ENCODE assay signal across 20 cellular contexts in the genomic region with DNA sequence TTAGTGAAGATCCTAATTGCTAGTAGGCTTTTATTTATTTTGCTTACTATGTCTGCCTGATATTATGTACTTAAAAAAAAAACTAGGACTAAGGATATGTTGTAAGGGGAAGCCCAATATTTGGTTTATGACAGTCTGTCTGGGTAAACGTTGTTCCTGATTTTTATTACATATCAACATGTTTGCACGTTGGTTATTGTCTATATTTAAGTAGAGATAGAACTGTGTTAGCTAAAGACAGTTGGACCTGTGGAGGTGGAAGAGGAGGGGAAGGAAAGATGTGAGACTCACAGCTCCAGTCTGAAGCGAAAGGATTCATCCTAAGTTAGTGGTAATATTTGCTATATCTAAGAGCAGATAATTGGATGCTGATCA.
A peak's percentile ranks its signal among the peaks of the same experiment; 100 is the strongest.
DNase-seq lines count a peak whose midpoint lies in the region; ATAC-seq, FAIRE-seq and TF ChIP-seq lines count a peak whose summit lies in the region.
"Had no signal": no experiment of that assay in that cellular context is flagged by ENCODE, and none has a peak within 500 bp of the region (broad histone marks: within the 10 kb centered on the region; RNA-seq: fewer than 3 reads in every experiment).

No MANE protein-coding gene starts in this region.

- H4K20me1 ChIP-seq in astrocyte (ENCODE audit: insufficient read depth, low read length): no peaks in the 10 kb centered on the region

- H3K27ac ChIP-seq in CD8-positive, alpha-beta T cell (ENCODE audit: low read depth, low read length): no peak overlapping the region
- H3K27ac ChIP-seq in astrocyte (ENCODE audit: low read depth, low read length) (no peak overlapping the region), prostate gland (no peak overlapping the region)
- H3K27ac ChIP-seq: BLaER1, pancreas, spleen, testis had no signal

- H3K36me3 Mint-ChIP-seq in CD8-positive, alpha-beta T cell: peaks cover 75% of the 10 kb centered on the region
- H3K36me3 Mint-ChIP-seq in astrocyte (ENCODE audit: low read depth, unreplicated experiment): peaks cover 4% of the 10 kb centered on the region

- no peaks in the 10 kb centered on the region for H3K27me3 Mint-ChIP-seq in CD8-positive, alpha-beta T cell (ENCODE audit: low read depth)
- no peaks in the 10 kb centered on the region for H3K27me3 Mint-ChIP-seq in astrocyte (ENCODE audit: low read depth, unreplicated experiment)

- H2AFZ ChIP-seq in astrocyte (ENCODE audit: low read depth, low read length): no peak overlapping the region

- CTCF ChIA-PET in CD8-positive, alpha-beta T cell (lab: Charles Lee): interaction anchor here (1.2 kb wide), 1 partner anchor 18 kb away, joined by 3 read pairs; no protein-coding TSS in a partner anchor
- CTCF ChIA-PET in GM10248 (lab: Yijun Ruan, JAX): interaction anchor here (1.4 kb wide), 1 partner anchor 15 kb away, joined by 3 read pairs; no protein-coding TSS in a partner anchor

- no peak overlapping the region for H3K4me3 ChIP-seq in CD8-positive, alpha-beta T cell (ENCODE audit: low read depth, low read length)
- H3K4me3 ChIP-seq in astrocyte (ENCODE audit: insufficient read depth, low read depth, low read length) (no peak overlapping the region), prostate gland (no peak overlapping the region)
- H3K4me3 ChIP-seq: BLaER1, pancreas, spleen, testis had no signal

- TF ChIP-seq POLR2A in prostate gland (IDR thresholded peaks at IDR 0.05): no peak

- no peak for TF ChIP-seq CTCF in CD8-positive, alpha-beta T cell (IDR thresholded peaks at IDR 0.05)
- TF ChIP-seq CTCF in astrocyte (IDR thresholded peaks at IDR 0.05; ENCODE audit: insufficient read depth, low read depth, low read length) (no peak), prostate gland (IDR thresholded peaks at IDR 0.05) (no peak), GM10248 (IDR thresholded peaks at IDR 0.05; ENCODE audit: control extremely low read depth, extremely low read depth, low read depth, missing control alignments) (no peak)

- H3K9me3 ChIP-seq in CD8-positive, alpha-beta T cell (ENCODE audit: low read length): no peaks in the 10 kb centered on the region
- H3K9me3 ChIP-seq in astrocyte (ENCODE audit: insufficient read depth, low read depth, low read length) (no peaks in the 10 kb centered on the region), prostate gland (no peaks in the 10 kb centered on the region)
- H3K9me3 ChIP-seq: pancreas, testis had no signal

- H3K4me3 Mint-ChIP-seq in CD8-positive, alpha-beta T cell: no peak overlapping the region
- no peak overlapping the region for H3K4me3 Mint-ChIP-seq in astrocyte (ENCODE audit: unreplicated experiment)

- H3K4me1 Mint-ChIP-seq in CD8-positive, alpha-beta T cell (ENCODE audit: low read depth): peaks cover 47% of the 10 kb centered on the region
- H3K4me1 Mint-ChIP-seq in astrocyte (ENCODE audit: low read depth, unreplicated experiment): peaks cover 16% of the 10 kb centered on the region

- 35% methylated on average over 3 of the region's 3 CpGs for WGBS in prostate gland

- H3K9ac ChIP-seq in astrocyte (ENCODE audit: low read length): no peak overlapping the region
- H3K9ac ChIP-seq: BLaER1 had no signal

- POLR2A ChIA-PET in CD8-positive, alpha-beta T cell (lab: Charles Lee): no interaction called here
- POLR2A ChIA-PET in GM10248 (lab: Yijun Ruan, JAX): no interaction called here

- no peaks in the 10 kb centered on the region for H3K79me2 ChIP-seq in astrocyte (ENCODE audit: insufficient read depth, low read length)

- no peak for ATAC-seq in CD8-positive, alpha-beta T cell
- ATAC-seq in sciatic nerve: no peak

- peaks cover 3% of the 10 kb centered on the region for H3K9me3 Mint-ChIP-seq in CD8-positive, alpha-beta T cell
- no peaks in the 10 kb centered on the region for H3K9me3 Mint-ChIP-seq in astrocyte (ENCODE audit: unreplicated experiment)

- intact Hi-C loops in CD8-positive, alpha-beta T cell (cut with DNase I, micrococcal nuclease): no loop called here
- intact Hi-C loops in prostate gland (cut with DNase I) (no loop called here), sciatic nerve (cut with DNase I) (no loop called here)

- peak overlapping the region; percentile 68 for H3K4me2 ChIP-seq in astrocyte (ENCODE audit: low read length)
- H3K4me2 ChIP-seq: BLaER1 had no signal

- peak; percentile 5 for DNase-seq in DMS53 (lab: John Stamatoyannopoulos, UW)
- DNase-seq in DMS53 treated with DMSO at 0.1 percent for 48 hours (lab: John Stamatoyannopoulos, UW; ENCODE audit: unreplicated experiment): no peak
- no peak for DNase-seq in CD8-positive, alpha-beta T cell
- DNase-seq in astrocyte (ENCODE audit: low read depth): no peak
- DNase-seq in prostate gland (ENCODE audit: low spot score): peak; percentile 22
- DNase-seq in NOMO-1 treated with dmso at 0.1 percent for 144 hours (lab: John Stamatoyannopoulos, UW; ENCODE audit: unreplicated experiment): no peak
- DNase-seq in GM10248 (ENCODE audit: extremely low spot score): no peak
- no peak for DNase-seq in sciatic nerve (ENCODE audit: low spot score)
- DNase-seq: 8988T; activated CD4-positive, alpha-beta T cell treated with anti-CD3 and anti-CD28 coated beads for 1 hour; cortex of kidney; KG1; NCI-H1048; NCI-H2171; NCI-H748 treated with DMSO at 0.1 percent for 48 hours; spleen; stimulated activated CD8-positive, alpha-beta memory T cell treated with anti-CD3 and anti-CD28 coated beads, Interleukin-4, amount 100 ng/mL, for 48 hours had no signal

- FAIRE-seq in astrocyte (lab: Jason Lieb, UNC): no peak
- FAIRE-seq: pancreas had no signal

- H3K27me3 ChIP-seq in CD8-positive, alpha-beta T cell (ENCODE audit: insufficient read depth, low read length): no peaks in the 10 kb centered on the region
- no peaks in the 10 kb centered on the region for H3K27me3 ChIP-seq in astrocyte (ENCODE audit: insufficient read depth, low read length)
- no peaks in the 10 kb centered on the region for H3K27me3 ChIP-seq in prostate gland (replicated peaks; ENCODE audit: insufficient read depth)
- H3K27me3 ChIP-seq: BLaER1, pancreas, spleen, testis had no signal

- H3K4me1 ChIP-seq in CD8-positive, alpha-beta T cell (ENCODE audit: insufficient read depth, low read length): no peaks in the 10 kb centered on the region
- peaks cover 7% of the 10 kb centered on the region for H3K4me1 ChIP-seq in astrocyte (ENCODE audit: insufficient read depth, low read length)
- peaks cover 6% of the 10 kb centered on the region for H3K4me1 ChIP-seq in prostate gland (replicated peaks)
- H3K4me1 ChIP-seq: testis had no signal

- peak overlapping the region; percentile 19 for H3K27ac Mint-ChIP-seq in CD8-positive, alpha-beta T cell
- no peak overlapping the region for H3K27ac Mint-ChIP-seq in astrocyte (ENCODE audit: unreplicated experiment)

- H3K36me3 ChIP-seq in CD8-positive, alpha-beta T cell (ENCODE audit: insufficient read depth, low read length): peaks cover 26% of the 10 kb centered on the region
- H3K36me3 ChIP-seq in astrocyte (ENCODE audit: insufficient read depth, low read length): no peaks in the 10 kb centered on the region
- no peaks in the 10 kb centered on the region for H3K36me3 ChIP-seq in prostate gland

Comparison
In these comparisons a context has a peak if more than half of its experiments do, and no peak if none do; other contexts are left out.
1. DNase-seq: peak in DMS53 (single experiment) and prostate gland (single experiment); none in DMS53 treated with DMSO at 0.1 percent for 48 hours (single experiment), CD8-positive, alpha-beta T cell (0 of 7), astrocyte (single experiment), NOMO-1 treated with dmso at 0.1 percent for 144 hours (single experiment), GM10248 (single experiment) and sciatic nerve (single experiment).